In genomic region chr7:48165157-48165556, GRCh38 we compare ENCODE assay signal across 26 cellular contexts. TPM values are rescaled to one million over a fixed set of nuclear protein-coding genes. Genes with fewer than 3 reads are reported as not detected.
"Had no signal": no experiment of that assay in that cellular context is flagged by ENCODE, and none has a peak within 500 bp of the region (broad histone marks: within the 10 kb centered on the region; RNA-seq: fewer than 3 reads in every experiment).

No MANE protein-coding gene starts in this region.

- DNase-seq: colonic mucosa; cortex of kidney; effector CD8-positive, alpha-beta T cell; foreskin keratinocyte; heart left ventricle; hypothalamus; immature natural killer cell; left cardiac atrium; left lung; left ventricle myocardium superior; lower lobe of right lung; mesenchymal stem cell; mucosa of descending colon; naive B cell had no signal

- H3K4me3 ChIP-seq: colonic mucosa, esophagus muscularis mucosa, gastroesophageal sphincter, heart left ventricle, hepatocyte, left lung, lower lobe of right lung, mucosa of descending colon had no signal

- H3K4me1 ChIP-seq: colonic mucosa, esophagus muscularis mucosa, foreskin keratinocyte, gastroesophageal sphincter, heart left ventricle, lower lobe of right lung had no signal

- H3K27me3 ChIP-seq: colonic mucosa, esophagus muscularis mucosa, gastroesophageal sphincter, hepatocyte, left lung had no signal

- H3K9me3 Mint-ChIP-seq: dendritic cell treated with granulocyte-macrophage colony-stimulating factor and Interleukin-4, amounts not matched to agents 40 ng/mL and 50 ng/mL, for 4 days; immature natural killer cell had no signal

- FAIRE-seq: endothelial cell of umbilical vein, frontal cortex, islet of Langerhans, keratinocyte had no signal

- H3K4me1 Mint-ChIP-seq: immature natural killer cell, mesothelial cell of epicardium, naive B cell had no signal

- H3K4me3 Mint-ChIP-seq: dendritic cell treated with granulocyte-macrophage colony-stimulating factor and Interleukin-4, amounts not matched to agents 40 ng/mL and 50 ng/mL, for 4 days; immature natural killer cell; mesothelial cell of epicardium; naive B cell had no signal

- H3K36me3 Mint-ChIP-seq: immature natural killer cell, mesothelial cell of epicardium had no signal

- H2AFZ ChIP-seq: hepatocyte had no signal

- H3K4me2 ChIP-seq: hepatocyte had no signal

- ATAC-seq: foreskin keratinocyte, gastroesophageal sphincter, heart left ventricle, left cardiac atrium, left lung, left ventricle myocardium superior, lower lobe of right lung, mucosa of descending colon had no signal

- H3K36me3 ChIP-seq: colonic mucosa, esophagus muscularis mucosa, gastroesophageal sphincter, heart left ventricle, left lung, lower lobe of right lung had no signal

- H3K27ac Mint-ChIP-seq: dendritic cell treated with granulocyte-macrophage colony-stimulating factor and Interleukin-4, amounts not matched to agents 40 ng/mL and 50 ng/mL, for 4 days; immature natural killer cell; mesothelial cell of epicardium; naive B cell had no signal

- H3K27ac ChIP-seq: colonic mucosa, esophagus muscularis mucosa, foreskin keratinocyte, gastroesophageal sphincter, heart left ventricle, hepatocyte, left lung, lower lobe of right lung had no signal

- H3K9me3 ChIP-seq: colonic mucosa, lower lobe of right lung had no signal

RNA-seq across cellular contexts. Expression of gene ABCA13, which starts 6.1 kb away (rescaled TPM):
- total RNA-seq: dermis microvascular lymphatic vessel endothelial cell, fibroblast of villous mesenchyme, lung microvascular endothelial cell had no signal
- polyA plus RNA-seq: immature natural killer cell had no signal
